26 cellular contexts compared by ENCODE assay signal in genomic region chr10:75371010-75371409, GRCh38. TPM values are rescaled to one million over a fixed set of nuclear protein-coding genes. Genes with fewer than 3 reads are reported as not detected.
A peak's percentile ranks its signal among the peaks of the same experiment; 100 is the strongest.
DNase-seq lines count a peak whose midpoint lies in the region; ATAC-seq, FAIRE-seq and TF ChIP-seq lines count a peak whose summit lies in the region.
"Had no signal": no experiment of that assay in that cellular context is flagged by ENCODE, and none has a peak within 500 bp of the region (broad histone marks: within the 10 kb centered on the region; RNA-seq: fewer than 3 reads in every experiment).

No MANE protein-coding gene starts in this region.

- H3K79me2 ChIP-seq in K562 (ENCODE audit: control insufficient read depth, insufficient read depth, low read length): no peaks in the 10 kb centered on the region

- intact Hi-C loops in K562 (cut with micrococcal nuclease): no loop called here

- H3K4me1 ChIP-seq in A549: no peaks in the 10 kb centered on the region
- H3K4me1 ChIP-seq in K562 (replicated peaks in 1 of 2; ENCODE audit: control insufficient read depth in 2 of 2, insufficient read depth in 2 of 2, low read length in 2 of 2): no peaks in the 10 kb centered on the region
- H3K4me1 ChIP-seq: BE2C, BLaER1 had no signal

- H3K4me3 ChIP-seq in A549: no peak overlapping the region
- no peak overlapping the region for H3K4me3 ChIP-seq in K562
- H3K4me3 ChIP-seq: BLaER1, GM12878 had no signal

- TF ChIP-seq EP300 in A549 (IDR thresholded peaks at IDR 0.05): no peak
- no peak for TF ChIP-seq EP300 in K562 (IDR thresholded peaks at IDR 0.05; ENCODE audit: low read length)

- no peaks in the 10 kb centered on the region for H3K36me3 ChIP-seq in K562 (ENCODE audit: control insufficient read depth, insufficient read depth, low read length)
- H3K36me3 ChIP-seq: BE2C, BLaER1 had no signal

- no peak for TF ChIP-seq RAD21 in A549 (conservative IDR thresholded peaks at IDR 0.05 in 1 of 2, IDR thresholded peaks at IDR 0.05 in 1 of 2)
- no peak for TF ChIP-seq RAD21 in K562 (CRISPR knock-in tag; conservative IDR thresholded peaks at IDR 0.05 in 1 of 2, IDR thresholded peaks at IDR 0.05 in 1 of 2)

- H3K4me2 ChIP-seq in A549 (no peak overlapping the region), K562 (ENCODE audit: insufficient read depth, low read length) (no peak overlapping the region)
- H3K4me2 ChIP-seq: BLaER1 had no signal

- BruUV-seq in K562 (replicated peaks; lab: Mats Ljungman, UMichigan): no TSS peak

- no peak overlapping the region for H2AFZ ChIP-seq in K562 (ENCODE audit: low read depth, low read length)

- H4K20me1 ChIP-seq in K562 (replicated peaks; ENCODE audit: control insufficient read depth, insufficient read depth, low read length): no peaks in the 10 kb centered on the region; the same call in 1 of the 2 replicates
- H4K20me1 ChIP-seq: BLaER1 had no signal

- peak overlapping the region; percentile 54 for H3K27ac Mint-ChIP-seq in nephron progenitor cell
- H3K27ac Mint-ChIP-seq in activated T-cell treated with anti-CD3 and anti-CD28 coated beads, Interleukin-2, amount 50 U/mL, for 72 hours: no peak overlapping the region
- H3K27ac Mint-ChIP-seq: CD14-positive monocyte; CD4-positive, alpha-beta memory T cell; CD4-positive, CD25-positive, alpha-beta regulatory T cell had no signal

- peaks cover 26% of the 10 kb centered on the region for H3K4me1 Mint-ChIP-seq in nephron progenitor cell
- H3K4me1 Mint-ChIP-seq in activated T-cell treated with anti-CD3 and anti-CD28 coated beads, Interleukin-2, amount 50 U/mL, for 72 hours (ENCODE audit: low read depth): no peaks in the 10 kb centered on the region
- H3K4me1 Mint-ChIP-seq: CD4-positive, alpha-beta memory T cell; CD4-positive, CD25-positive, alpha-beta regulatory T cell; CD8-positive, alpha-beta memory T cell had no signal

- ATAC-seq in A549 (no peak), K562 (no peak), GM18498 (IDR thresholded peaks at IDR 0.05; ENCODE audit: unreplicated experiment) (no peak)
- no peak for ATAC-seq in activated T-cell treated with anti-CD3 and anti-CD28 coated beads, Interleukin-2, amount 50 U/mL, for 72 hours (replicated peaks in 1 of 2)
- ATAC-seq: GM12878 had no signal

- 65% methylated on average over 2 of the region's 2 CpGs for WGBS in A549 (ENCODE audit: missing lambda C conversion rate)
- 5% methylated on average over 2 of the region's 2 CpGs for WGBS in K562 (ENCODE audit: insufficient coverage, low coverage, missing lambda C conversion rate)

- TF ChIP-seq POLR2A in A549 (IDR thresholded peaks at IDR 0.05; ENCODE audit: low read length): no peak
- TF ChIP-seq POLR2A in K562 (conservative IDR thresholded peaks at IDR 0.05): no peak

- H3K36me3 Mint-ChIP-seq in nephron progenitor cell (ENCODE audit: low read depth): peaks cover 9% of the 10 kb centered on the region
- peaks cover 5% of the 10 kb centered on the region in 2 donors for H3K36me3 Mint-ChIP-seq in activated T-cell treated with anti-CD3 and anti-CD28 coated beads, Interleukin-2, amount 50 U/mL, for 72 hours (ENCODE audit: insufficient read depth in 2 of 2)
- H3K36me3 Mint-ChIP-seq: CD14-positive monocyte; CD4-positive, alpha-beta memory T cell; CD4-positive, CD25-positive, alpha-beta regulatory T cell; CD8-positive, alpha-beta memory T cell had no signal

- no peak overlapping the region for H3K9ac ChIP-seq in K562 (ENCODE audit: insufficient read depth in 1 of 2, low read depth in 2 of 2, low read length in 2 of 2)
- H3K9ac ChIP-seq: BLaER1 had no signal

- no peaks in the 10 kb centered on the region for H3K9me1 ChIP-seq in K562 (ENCODE audit: control insufficient read depth, insufficient read depth, low read length)

- DNase-seq in DMS53 (lab: John Stamatoyannopoulos, UW) (peak; percentile 6), DMS53 treated with DMSO at 0.1 percent for 48 hours (lab: John Stamatoyannopoulos, UW; ENCODE audit: unreplicated experiment) (no peak), A549 (ENCODE audit: low read depth in 1 of 2, low spot score in 1 of 2) (no peak), K562 (ENCODE audit: extremely low read depth in 1 of 4, low spot score in 3 of 4) (no peak), nephron progenitor cell (no peak)
- DNase-seq in activated T-cell treated with anti-CD3 and anti-CD28 coated beads, Interleukin-2, amount 50 U/mL, for 72 hours: no peak
- DNase-seq: ACHN; BE2C; C1 segment of cervical spinal cord; CD4-positive, alpha-beta memory T cell; CD4-positive, CD25-positive, alpha-beta regulatory T cell; CD8-positive, alpha-beta memory T cell; COR-L47; DMS 273 treated with DMSO at 0.1 percent for 48 hours; DMS153; DMS79; DND-41; EL; GDM1 had no signal

- in situ Hi-C loops in K562 (cut with MboI): no loop called here

- peaks cover 47% of the 10 kb centered on the region for H3K27me3 Mint-ChIP-seq in nephron progenitor cell (ENCODE audit: low read depth, poor library complexity)
- peaks cover 27% of the 10 kb centered on the region for H3K27me3 Mint-ChIP-seq in activated T-cell treated with anti-CD3 and anti-CD28 coated beads, Interleukin-2, amount 50 U/mL, for 72 hours (ENCODE audit: low read depth)

- H3K4me3 Mint-ChIP-seq in nephron progenitor cell: no peak overlapping the region
- no peak overlapping the region for H3K4me3 Mint-ChIP-seq in activated T-cell treated with anti-CD3 and anti-CD28 coated beads, Interleukin-2, amount 50 U/mL, for 72 hours
- H3K4me3 Mint-ChIP-seq: CD14-positive monocyte; CD4-positive, alpha-beta memory T cell; CD4-positive, CD25-positive, alpha-beta regulatory T cell; CD8-positive, alpha-beta memory T cell had no signal

- TF ChIP-seq CTCF in A549 (IDR thresholded peaks at IDR 0.05) (no peak), K562 (IDR thresholded peaks at IDR 0.05 in 2 of 3, conservative IDR thresholded peaks at IDR 0.05 in 1 of 3; ENCODE audit: insufficient read depth in 2 of 3, low read depth in 1 of 3, low read length in 3 of 3) (no peak), nephron progenitor cell (IDR thresholded peaks at IDR 0.05) (no peak)

- FAIRE-seq in A549 (lab: Jason Lieb, UNC) (no peak), K562 (lab: Jason Lieb, UNC) (no peak)
- FAIRE-seq: GM12878, GM12892, GM19239 had no signal

- peaks cover 10% of the 10 kb centered on the region for H3K9me3 Mint-ChIP-seq in nephron progenitor cell
- peaks cover 5 to 8% of the 10 kb centered on the region in 2 donors for H3K9me3 Mint-ChIP-seq in activated T-cell treated with anti-CD3 and anti-CD28 coated beads, Interleukin-2, amount 50 U/mL, for 72 hours

- CTCF ChIA-PET in A549 (lab: Yijun Ruan, JAX) (interaction anchor here (0.6 to 1.1 kb wide), 3 partner anchors 25 to 666 kb away, joined by 3 read pairs; no protein-coding TSS in a partner anchor), K562 (lab: Yijun Ruan, JAX; ENCODE audit: low intra/inter-chr PET ratio) (no interaction called here)

- POLR2A ChIA-PET in A549 (lab: Yijun Ruan, JAX): no interaction called here
- POLR2A ChIA-PET in K562 (lab: Yijun Ruan, JAX): interaction anchor here (0.6 kb wide), 1 partner anchor 12 kb away, joined by 3 read pairs; no protein-coding TSS in a partner anchor

- no peak overlapping the region for H3K27ac ChIP-seq in A549
- H3K27ac ChIP-seq in K562 (ENCODE audit: extremely low read depth, low read depth, low read length): no peak overlapping the region
- H3K27ac ChIP-seq: 22Rv1, BLaER1 had no signal

- H3K9me3 ChIP-seq in A549 (peaks cover 8% of the 10 kb centered on the region), K562 (replicated peaks; ENCODE audit: control insufficient read depth, insufficient read depth, low read depth, low read length) (no peaks in the 10 kb centered on the region)
- H3K9me3 ChIP-seq: BE2C, BLaER1 had no signal

- peaks cover 8 to 30% of the 10 kb centered on the region in 2 experiments; a peak in 4 of 5 replicates for H3K27me3 ChIP-seq in K562 (ENCODE audit: control insufficient read depth in 2 of 2, insufficient read depth in 2 of 2, low read length in 2 of 2)
- H3K27me3 ChIP-seq: BE2C, BLaER1 had no signal

TF ChIP-seq in A549, 52 proteins besides CTCF, POLR2A, EP300 and RAD21:
- TF ChIP-seq MAFK (IDR thresholded peaks at IDR 0.05; ENCODE audit: partially characterized antibody) (peak; percentile 75), RCOR1 (IDR thresholded peaks at IDR 0.05; ENCODE audit: low read depth, low read length) (no peak)
TF ChIP-seq in A549: peak in this region for 1.

TF ChIP-seq in K562, 482 proteins besides CTCF, POLR2A, EP300 and RAD21 (continues in another document):
- TF ChIP-seq MAFK (IDR thresholded peaks at IDR 0.05; ENCODE audit: low read length) (peak; percentile 41; the same call in 1 of the 2 replicates), ZNF316 (IDR thresholded peaks at IDR 0.05) (peak; percentile 67), BACH1 (tag; IDR thresholded peaks at IDR 0.05) (no peak), MAFG (tag; conservative IDR thresholded peaks at IDR 0.05) (peak; percentile 56), SP1 (CRISPR knock-in tag; IDR thresholded peaks at IDR 0.05) (no peak)

RNA-seq across cellular contexts. Expression of gene ZNF503, which starts 30.6 kb away (rescaled TPM):
- polyA plus RNA-seq in A549 (2011; rRNA removed) (0.54 and 0.71 TPM in 2 replicates), A549 (2017; fragmentation: RNase III; extraction: RNeasy Plus Mini Kit Qiagen cat#74134 plus additional on column Dnase treatment) (9.5 to 13.1 TPM (median 12.8 TPM) in 3 replicates), K562 (2011; rRNA removed) (not detected in 2 replicates), K562 (2014; fragmentation: Illumina TruSeq; extraction: Trizol) (not detected in 2 replicates), K562 (2014; fragmentation: Nextera tagmentation; extraction: Ambion mirVana) (not detected), K562 (2014; rRNA removed) (not detected in 2 replicates)
- 1.6 and 2.3 TPM in 2 replicates for polyA plus RNA-seq in A549 (2012; cell fraction: cytosol; rRNA removed)
- polyA plus RNA-seq in A549 (2012; cell fraction: nucleus; rRNA removed): 5.2 and 8.3 TPM in 2 replicates
- 0.33 and 0.49 TPM in 2 replicates for polyA minus RNA-seq in A549 (2011; rRNA and poly(A)+ RNA removed)
- not detected in 2 replicates for total RNA-seq in K562 (2011; cell fraction: chromatin; rRNA removed; ENCODE audit: low replicate concordance)
- not detected in 2 replicates for total RNA-seq in K562 (2011; cell fraction: nucleolus; rRNA removed)
- not detected in 2 replicates for total RNA-seq in K562 (2011; cell fraction: nucleoplasm; rRNA removed)
- total RNA-seq in K562 (2014; rRNA removed) (not detected in 2 replicates), K562 (2014; rRNA removed; fragmentation: Illumina TruSeq; extraction: Trizol) (not detected in 2 replicates), K562 (2015; rRNA removed; fragmentation: Illumina TruSeq; extraction: Trizol) (not detected in 2 replicates), K562 (2021) (0.20 TPM in 1 of 2 replicates, not detected in the other)
- polyA plus RNA-seq in K562 (2011; cell fraction: cytosol; rRNA removed): not detected in 2 replicates
- not detected in 2 replicates for polyA plus RNA-seq in K562 (2011; cell fraction: nucleus; rRNA removed)
- 0.05 and 0.07 TPM in 2 replicates for polyA plus RNA-seq in K562 (2012)
- polyA minus RNA-seq in K562 (2011; rRNA and poly(A)+ RNA removed): not detected in 2 replicates
- not detected in 2 replicates for polyA minus RNA-seq in K562 (2011; cell fraction: cytosol; rRNA and poly(A)+ RNA removed)
- polyA minus RNA-seq in K562 (2011; cell fraction: nucleus; rRNA and poly(A)+ RNA removed): 0.13 TPM in 1 of 2 replicates, not detected in the other
- total RNA-seq in activated T-cell treated with anti-CD3 and anti-CD28 coated beads, Interleukin-2, amount 50 U/mL, for 72 hours: 1 to 10 TPM in 1 of 2 donors, under 1 TPM in 1; 0.50 to 1.3 TPM
- total RNA-seq: CD4-positive, CD25-positive, alpha-beta regulatory T cell had no signal
- polyA plus RNA-seq: CD4-positive, alpha-beta memory T cell; CD4-positive, CD25-positive, alpha-beta regulatory T cell; CD8-positive, alpha-beta memory T cell had no signal
